Comparison of ENCODE assay signal across 8 cellular contexts in the genomic region with DNA sequence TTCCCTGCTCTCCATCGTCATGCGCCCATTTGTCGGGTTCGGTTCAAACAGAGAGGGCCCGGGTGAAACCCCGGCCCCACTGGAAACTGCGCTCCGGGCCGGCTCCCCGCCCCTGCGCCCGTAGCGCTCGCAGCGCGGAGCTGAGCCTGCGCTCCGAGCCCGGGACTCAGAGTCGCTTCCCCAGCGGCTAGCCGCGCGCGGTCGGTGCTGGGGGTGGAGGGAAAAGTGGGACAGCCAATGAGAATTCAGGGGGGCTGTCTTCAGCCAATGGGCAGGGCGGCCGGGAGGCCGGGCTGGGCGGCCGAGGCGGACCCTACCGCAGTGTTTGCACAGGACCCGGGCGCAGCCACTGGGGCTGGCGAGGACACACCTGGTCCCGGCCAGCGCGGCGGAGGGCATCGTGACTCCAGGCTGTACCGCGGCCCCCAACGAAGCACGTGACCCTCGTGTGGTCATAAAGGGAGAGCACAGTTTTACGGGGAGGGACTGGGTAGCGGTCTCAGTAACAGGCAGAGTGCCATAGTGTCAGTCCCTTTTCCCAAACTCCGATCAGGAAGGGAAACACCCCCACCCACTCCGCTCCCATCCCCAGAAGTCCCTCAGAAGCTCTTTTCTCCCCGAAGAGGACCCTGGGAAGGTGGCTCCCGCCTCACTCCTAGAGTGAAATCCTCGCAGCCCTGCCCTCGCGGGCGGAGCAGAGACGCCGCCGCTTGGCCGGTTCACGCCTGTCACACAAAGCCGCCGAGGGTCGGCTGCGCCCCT. TPM values are rescaled to one million over a fixed set of nuclear protein-coding genes. Genes with fewer than 3 reads are reported as not detected.
DNase-seq lines count a peak whose midpoint lies in the region; ATAC-seq, FAIRE-seq and TF ChIP-seq lines count a peak whose summit lies in the region.

A gene (minus strand): TSS at position 174 of the 762 bp plus-strand sequence. CDS start 153 bp downstream, at position 21.

- TF ChIP-seq CTCF in epithelial cell of esophagus (IDR thresholded peaks at IDR 0.05; ENCODE audit: insufficient read depth, low read depth, low read length, missing control alignments) (no peak), mucosa of descending colon (IDR thresholded peaks at IDR 0.05) (no peak)

- peak within 1 kb of the TSS; percentile 64 for H3K4me3 ChIP-seq in NT2/D1 (ENCODE audit: insufficient read length, low read depth)
- peak within 1 kb of the TSS; percentile 66 for H3K4me3 ChIP-seq in epithelial cell of esophagus (ENCODE audit: low read length)
- peak within 1 kb of the TSS; percentile 16 for H3K4me3 ChIP-seq in mucosa of descending colon

- intact Hi-C loops in mucosa of descending colon (cut with DNase I, micrococcal nuclease) = no loop called here

- peaks cover 40% of the 10 kb centered on the region for H3K27me3 ChIP-seq in NT2/D1 (ENCODE audit: insufficient read depth, insufficient read length)

- H3K9me3 ChIP-seq in NT2/D1 (ENCODE audit: insufficient read depth, low read length) (no peaks in the 10 kb centered on the region), mucosa of descending colon (no peaks in the 10 kb centered on the region)

- H3K4me1 ChIP-seq in NT2/D1 (ENCODE audit: insufficient read depth, insufficient read length) = peaks cover 22% of the 10 kb centered on the region
- H3K4me1 ChIP-seq in mucosa of descending colon (ENCODE audit: low read depth) = peaks cover 3% of the 10 kb centered on the region

- H3K36me3 ChIP-seq in NT2/D1 (ENCODE audit: insufficient read depth, insufficient read length, low read length) (peaks cover 5% of the 10 kb centered on the region), mucosa of descending colon (ENCODE audit: low read depth) (no peaks in the 10 kb centered on the region)

- peak within 1 kb of the TSS; percentile 83 for H3K9ac ChIP-seq in NT2/D1 (ENCODE audit: insufficient read length, low read depth)

- FAIRE-seq in HTR-8/SVneo (lab: Jason Lieb, UNC) = no peak

- ATAC-seq in GM21381 (IDR thresholded peaks at IDR 0.05; ENCODE audit: unreplicated experiment) (peak; percentile 82), mucosa of descending colon (peak; percentile 89)

- peak; percentile 97 for DNase-seq in DMS 273 (lab: John Stamatoyannopoulos, UW; ENCODE audit: unreplicated experiment)
- DNase-seq in HTR-8/SVneo (ENCODE audit: insufficient read length, low spot score) = peak; percentile 79
- DNase-seq in NT2/D1 (ENCODE audit: low read depth, low spot score) = peak; percentile 71
- peak; percentile 74 for DNase-seq in activated T-cell treated with anti-CD3 and anti-CD28 coated beads for 24 hours (ENCODE audit: low read depth)
- peak; percentile 93 for DNase-seq in epithelial cell of esophagus (ENCODE audit: low read depth)
- DNase-seq in mucosa of descending colon = peak; percentile 86 to 94 (median 91)
- DNase-seq in stimulated activated CD8-positive, alpha-beta memory T cell treated with anti-CD3 and anti-CD28 coated beads, Interleukin-7, amount 100 ng/mL, for 1 hour (ENCODE audit: low read depth in 2 of 2) = peak; percentile 32 to 33

RNA-seq across cellular contexts. Expression of the gene that starts here (rescaled TPM):
- 1 to 10 TPM; 2.3 to 9.8 (median 2.5) TPM for total RNA-seq in mucosa of descending colon

Comparison
In these comparisons a context has a peak if more than half of its experiments do, and no peak if none do; other contexts are left out.
1. Peak in every context shown above with its lines: DNase-seq, ATAC-seq and H3K4me3 ChIP-seq.
2. DNase-seq: peak in every context shown above with its lines; median percentile 97 in DMS 273; 93 in epithelial cell of esophagus; 91 in mucosa of descending colon; 79 in HTR-8/SVneo; 74 in activated T-cell treated with anti-CD3 and anti-CD28 coated beads for 24 hours; 71 in NT2/D1; 32 in stimulated activated CD8-positive, alpha-beta memory T cell treated with anti-CD3 and anti-CD28 coated beads, Interleukin-7, amount 100 ng/mL, for 1 hour.
3. H3K4me3 ChIP-seq: peak in every context shown above with its lines; median percentile 66 in epithelial cell of esophagus; 64 in NT2/D1; 16 in mucosa of descending colon.